Comparison of ENCODE assay signal across 1 cellular context in the genomic region with DNA sequence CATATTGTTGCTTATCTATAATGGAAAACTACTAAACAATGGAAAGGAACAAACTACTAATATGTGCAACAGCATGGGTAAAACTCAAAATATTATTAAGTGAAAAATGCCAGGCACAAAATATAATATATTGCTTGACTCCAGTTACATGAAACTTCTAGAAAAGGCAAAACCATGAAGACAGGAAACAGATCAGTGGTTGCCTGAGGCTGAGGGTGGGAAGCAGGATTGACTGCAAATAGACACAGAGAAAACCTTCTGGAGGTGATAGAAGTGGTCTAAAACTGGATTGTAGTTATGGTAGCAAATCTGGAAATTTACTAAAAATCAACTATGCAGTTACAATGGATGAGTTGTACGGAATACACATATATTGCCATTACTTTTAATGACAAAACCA.
TF ChIP-seq lines count a peak whose summit lies in the region.

No MANE protein-coding gene starts in this region.

TF ChIP-seq in IMR-90, 13 proteins besides CTCF, POLR2A, EP300 and RAD21 (continued from another document):
- TF ChIP-seq, protein P1, sequence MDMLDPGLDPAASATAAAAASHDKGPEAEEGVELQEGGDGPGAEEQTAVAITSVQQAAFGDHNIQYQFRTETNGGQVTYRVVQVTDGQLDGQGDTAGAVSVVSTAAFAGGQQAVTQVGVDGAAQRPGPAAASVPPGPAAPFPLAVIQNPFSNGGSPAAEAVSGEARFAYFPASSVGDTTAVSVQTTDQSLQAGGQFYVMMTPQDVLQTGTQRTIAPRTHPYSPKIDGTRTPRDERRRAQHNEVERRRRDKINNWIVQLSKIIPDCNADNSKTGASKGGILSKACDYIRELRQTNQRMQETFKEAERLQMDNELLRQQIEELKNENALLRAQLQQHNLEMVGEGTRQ (IDR thresholded peaks at IDR 0.05; ENCODE audit: low read depth, low read length), result no peak
- TF ChIP-seq BHLHE40 (IDR thresholded peaks at IDR 0.05; ENCODE audit: low read depth, low read length) (no peak), FOS (IDR thresholded peaks at IDR 0.05; ENCODE audit: low read depth, low read length) (no peak), MAZ (IDR thresholded peaks at IDR 0.05; ENCODE audit: borderline replicate concordance, low read depth, low read length) (no peak), CEBPB (IDR thresholded peaks at IDR 0.05; ENCODE audit: low read depth, low read length) (no peak), NFE2L2 (IDR thresholded peaks at IDR 0.05; ENCODE audit: low read depth, low read length) (no peak), MAFK (IDR thresholded peaks at IDR 0.05; ENCODE audit: low read depth, low read length) (no peak), ELK1 (IDR thresholded peaks at IDR 0.05; ENCODE audit: borderline replicate concordance, low read depth, low read length) (no peak), SMC3 (IDR thresholded peaks at IDR 0.05; ENCODE audit: low read depth, low read length) (no peak), CHD1 (IDR thresholded peaks at IDR 0.05; ENCODE audit: low read depth, low read length) (no peak), RCOR1 (IDR thresholded peaks at IDR 0.05; ENCODE audit: insufficient replicate concordance, low read length) (no peak), MXI1 (IDR thresholded peaks at IDR 0.05; ENCODE audit: borderline replicate concordance, low read depth, low read length) (no peak)
